1 cellular context compared by ENCODE assay signal in the genomic region with DNA sequence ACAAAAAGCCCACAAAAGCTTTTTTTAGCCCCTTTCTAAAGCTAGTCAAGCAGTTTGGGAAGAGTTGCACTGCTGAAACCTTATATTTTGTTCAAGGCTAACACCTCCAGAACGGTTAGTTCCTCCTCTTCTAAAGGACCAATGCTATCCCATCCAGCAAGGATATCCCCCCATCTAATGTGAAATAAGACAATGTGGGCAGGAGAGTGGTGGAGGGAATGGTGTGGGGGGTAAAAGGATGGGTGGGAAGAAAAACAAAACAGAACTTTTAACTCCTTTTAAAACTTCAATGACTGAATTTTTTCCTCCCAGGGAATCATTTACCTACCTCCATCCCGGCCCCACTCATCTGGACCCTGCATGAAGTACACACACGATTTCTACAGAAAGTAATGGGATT.
TF ChIP-seq lines count a peak whose summit lies in the region.

No MANE protein-coding gene starts in this region.

TF ChIP-seq in GM12878, 131 proteins besides CTCF, POLR2A, EP300 and RAD21 (continued from another document):
- TF ChIP-seq, protein P1, sequence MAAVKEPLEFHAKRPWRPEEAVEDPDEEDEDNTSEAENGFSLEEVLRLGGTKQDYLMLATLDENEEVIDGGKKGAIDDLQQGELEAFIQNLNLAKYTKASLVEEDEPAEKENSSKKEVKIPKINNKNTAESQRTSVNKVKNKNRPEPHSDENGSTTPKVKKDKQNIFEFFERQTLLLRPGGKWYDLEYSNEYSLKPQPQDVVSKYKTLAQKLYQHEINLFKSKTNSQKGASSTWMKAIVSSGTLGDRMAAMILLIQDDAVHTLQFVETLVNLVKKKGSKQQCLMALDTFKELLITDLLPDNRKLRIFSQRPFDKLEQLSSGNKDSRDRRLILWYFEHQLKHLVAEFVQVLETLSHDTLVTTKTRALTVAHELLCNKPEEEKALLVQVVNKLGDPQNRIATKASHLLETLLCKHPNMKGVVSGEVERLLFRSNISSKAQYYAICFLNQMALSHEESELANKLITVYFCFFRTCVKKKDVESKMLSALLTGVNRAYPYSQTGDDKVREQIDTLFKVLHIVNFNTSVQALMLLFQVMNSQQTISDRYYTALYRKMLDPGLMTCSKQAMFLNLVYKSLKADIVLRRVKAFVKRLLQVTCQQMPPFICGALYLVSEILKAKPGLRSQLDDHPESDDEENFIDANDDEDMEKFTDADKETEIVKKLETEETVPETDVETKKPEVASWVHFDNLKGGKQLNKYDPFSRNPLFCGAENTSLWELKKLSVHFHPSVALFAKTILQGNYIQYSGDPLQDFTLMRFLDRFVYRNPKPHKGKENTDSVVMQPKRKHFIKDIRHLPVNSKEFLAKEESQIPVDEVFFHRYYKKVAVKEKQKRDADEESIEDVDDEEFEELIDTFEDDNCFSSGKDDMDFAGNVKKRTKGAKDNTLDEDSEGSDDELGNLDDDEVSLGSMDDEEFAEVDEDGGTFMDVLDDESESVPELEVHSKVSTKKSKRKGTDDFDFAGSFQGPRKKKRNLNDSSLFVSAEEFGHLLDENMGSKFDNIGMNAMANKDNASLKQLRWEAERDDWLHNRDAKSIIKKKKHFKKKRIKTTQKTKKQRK (IDR thresholded peaks at IDR 0.05; ENCODE audit: low read depth, low read length): no peak
- TF ChIP-seq, protein P2, sequence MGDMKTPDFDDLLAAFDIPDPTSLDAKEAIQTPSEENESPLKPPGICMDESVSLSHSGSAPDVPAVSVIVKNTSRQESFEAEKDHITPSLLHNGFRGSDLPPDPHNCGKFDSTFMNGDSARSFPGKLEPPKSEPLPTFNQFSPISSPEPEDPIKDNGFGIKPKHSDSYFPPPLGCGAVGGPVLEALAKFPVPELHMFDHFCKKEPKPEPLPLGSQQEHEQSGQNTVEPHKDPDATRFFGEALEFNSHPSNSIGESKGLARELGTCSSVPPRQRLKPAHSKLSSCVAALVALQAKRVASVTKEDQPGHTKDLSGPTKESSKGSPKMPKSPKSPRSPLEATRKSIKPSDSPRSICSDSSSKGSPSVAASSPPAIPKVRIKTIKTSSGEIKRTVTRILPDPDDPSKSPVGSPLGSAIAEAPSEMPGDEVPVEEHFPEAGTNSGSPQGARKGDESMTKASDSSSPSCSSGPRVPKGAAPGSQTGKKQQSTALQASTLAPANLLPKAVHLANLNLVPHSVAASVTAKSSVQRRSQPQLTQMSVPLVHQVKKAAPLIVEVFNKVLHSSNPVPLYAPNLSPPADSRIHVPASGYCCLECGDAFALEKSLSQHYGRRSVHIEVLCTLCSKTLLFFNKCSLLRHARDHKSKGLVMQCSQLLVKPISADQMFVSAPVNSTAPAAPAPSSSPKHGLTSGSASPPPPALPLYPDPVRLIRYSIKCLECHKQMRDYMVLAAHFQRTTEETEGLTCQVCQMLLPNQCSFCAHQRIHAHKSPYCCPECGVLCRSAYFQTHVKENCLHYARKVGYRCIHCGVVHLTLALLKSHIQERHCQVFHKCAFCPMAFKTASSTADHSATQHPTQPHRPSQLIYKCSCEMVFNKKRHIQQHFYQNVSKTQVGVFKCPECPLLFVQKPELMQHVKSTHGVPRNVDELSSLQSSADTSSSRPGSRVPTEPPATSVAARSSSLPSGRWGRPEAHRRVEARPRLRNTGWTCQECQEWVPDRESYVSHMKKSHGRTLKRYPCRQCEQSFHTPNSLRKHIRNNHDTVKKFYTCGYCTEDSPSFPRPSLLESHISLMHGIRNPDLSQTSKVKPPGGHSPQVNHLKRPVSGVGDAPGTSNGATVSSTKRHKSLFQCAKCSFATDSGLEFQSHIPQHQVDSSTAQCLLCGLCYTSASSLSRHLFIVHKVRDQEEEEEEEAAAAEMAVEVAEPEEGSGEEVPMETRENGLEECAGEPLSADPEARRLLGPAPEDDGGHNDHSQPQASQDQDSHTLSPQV (IDR thresholded peaks at IDR 0.05): no peak
- TF ChIP-seq POLR2AphosphoS5 (IDR thresholded peaks at IDR 0.05; ENCODE audit: low read length) (no peak), SREBF1 (IDR thresholded peaks at IDR 0.05; ENCODE audit: low read length) (no peak), CREB1 (IDR thresholded peaks at IDR 0.05; ENCODE audit: low read depth) (no peak), ZBED1 (IDR thresholded peaks at IDR 0.05; ENCODE audit: borderline replicate concordance) (no peak)
TF ChIP-seq in GM12878: peak in this region for 0.
